Comparison of ENCODE assay signal across 19 cellular contexts in genomic region chr10:95798307-95798850, GRCh38. TPM values are rescaled to one million over a fixed set of nuclear protein-coding genes. Genes with fewer than 3 reads are reported as not detected.
DNase-seq lines count a peak whose midpoint lies in the region; ATAC-seq and TF ChIP-seq lines count a peak whose summit lies in the region.
"Had no signal": no experiment of that assay in that cellular context is flagged by ENCODE, and none has a peak within 500 bp of the region (broad histone marks: within the 10 kb centered on the region; RNA-seq: fewer than 3 reads in every experiment).

No MANE protein-coding gene starts in this region.

- H3K79me2 ChIP-seq in osteoblast (ENCODE audit: insufficient read depth, low read length), result no peaks in the 10 kb centered on the region

- H3K9me3 ChIP-seq in osteoblast (ENCODE audit: low read depth, low read length) (no peaks in the 10 kb centered on the region), upper lobe of left lung (no peaks in the 10 kb centered on the region)

- no peak for ATAC-seq in activated CD8-positive, alpha-beta memory T cell treated with anti-CD3 and anti-CD28 coated beads, Interleukin-2, amount 10 ng/mL, durations not matched to agents 7 days and 5 days
- ATAC-seq in upper lobe of left lung (ENCODE audit: low FRiP score in 2 of 2), result no peak
- ATAC-seq in HG03460 (IDR thresholded peaks at IDR 0.05; ENCODE audit: unreplicated experiment), result no peak
- ATAC-seq: HCT116 had no signal

- H3K9me3 Mint-ChIP-seq in activated CD8-positive, alpha-beta memory T cell treated with anti-CD3 and anti-CD28 coated beads, Interleukin-2, amount 10 ng/mL, durations not matched to agents 7 days and 5 days (ENCODE audit: low read depth), result peaks cover 4% of the 10 kb centered on the region
- peaks cover 16% of the 10 kb centered on the region for H3K9me3 Mint-ChIP-seq in dendritic cell treated with granulocyte-macrophage colony-stimulating factor and Interleukin-4, amounts not matched to agents 40 ng/mL and 50 ng/mL, for 4 days

- peak overlapping the region; percentile 67 for H3K27ac Mint-ChIP-seq in activated CD8-positive, alpha-beta memory T cell treated with anti-CD3 and anti-CD28 coated beads, Interleukin-2, amount 10 ng/mL, durations not matched to agents 7 days and 5 days
- peak overlapping the region; percentile 7 for H3K27ac Mint-ChIP-seq in dendritic cell treated with granulocyte-macrophage colony-stimulating factor and Interleukin-4, amounts not matched to agents 40 ng/mL and 50 ng/mL, for 4 days

- CTCF ChIA-PET in activated CD8-positive, alpha-beta memory T cell treated with anti-CD3 and anti-CD28 coated beads, Interleukin-2, amount 10 ng/mL, durations not matched to agents 7 days and 5 days (lab: Charles Lee), result interaction anchor here (2.9 to 4.2 kb wide), 2 partner anchors 33 to 104 kb away, joined by 12 to 31 read pairs; partner anchors contain the start of gene TCTN3
- CTCF ChIA-PET in GM10248 (lab: Yijun Ruan, JAX), result interaction anchor here (0.8 to 5.7 kb wide), 5 partner anchors 9 to 105 kb away, joined by 3 to 36 read pairs (median 4); partner anchors contain the start of gene TCTN3

- no peak overlapping the region for H2AFZ ChIP-seq in osteoblast (ENCODE audit: low read length)
- H2AFZ ChIP-seq: GM23248 had no signal

- H3K4me2 ChIP-seq in osteoblast (ENCODE audit: insufficient read depth, low read length), result no peak overlapping the region

- no peaks in the 10 kb centered on the region for H3K27me3 Mint-ChIP-seq in activated CD8-positive, alpha-beta memory T cell treated with anti-CD3 and anti-CD28 coated beads, Interleukin-2, amount 10 ng/mL, durations not matched to agents 7 days and 5 days
- no peaks in the 10 kb centered on the region for H3K27me3 Mint-ChIP-seq in dendritic cell treated with granulocyte-macrophage colony-stimulating factor and Interleukin-4, amounts not matched to agents 40 ng/mL and 50 ng/mL, for 4 days

- H3K4me1 ChIP-seq in osteoblast (ENCODE audit: insufficient read depth, low read length), result peaks cover 13% of the 10 kb centered on the region
- peaks cover 7 to 17% (median 12%) of the 10 kb centered on the region in 4 donors for H3K4me1 ChIP-seq in upper lobe of left lung

- H3K4me3 ChIP-seq in osteoblast (ENCODE audit: insufficient read depth, low read length) (no peak overlapping the region), upper lobe of left lung (no peak overlapping the region)
- H3K4me3 ChIP-seq: GM23248 had no signal

- intact Hi-C loops in dendritic cell treated with granulocyte-macrophage colony-stimulating factor and Interleukin-4, amounts not matched to agents 40 ng/mL and 50 ng/mL, for 4 days (cut with micrococcal nuclease), result no loop called here

- peaks cover 89% of the 10 kb centered on the region for H3K4me1 Mint-ChIP-seq in activated CD8-positive, alpha-beta memory T cell treated with anti-CD3 and anti-CD28 coated beads, Interleukin-2, amount 10 ng/mL, durations not matched to agents 7 days and 5 days
- H3K4me1 Mint-ChIP-seq in dendritic cell treated with granulocyte-macrophage colony-stimulating factor and Interleukin-4, amounts not matched to agents 40 ng/mL and 50 ng/mL, for 4 days (ENCODE audit: low read depth), result peaks cover 44% of the 10 kb centered on the region

- H3K4me3 Mint-ChIP-seq in activated CD8-positive, alpha-beta memory T cell treated with anti-CD3 and anti-CD28 coated beads, Interleukin-2, amount 10 ng/mL, durations not matched to agents 7 days and 5 days, result no peak overlapping the region
- H3K4me3 Mint-ChIP-seq in dendritic cell treated with granulocyte-macrophage colony-stimulating factor and Interleukin-4, amounts not matched to agents 40 ng/mL and 50 ng/mL, for 4 days, result no peak overlapping the region

- H3K27ac ChIP-seq in osteoblast (ENCODE audit: low read depth, low read length) (no peak overlapping the region), upper lobe of left lung (peak overlapping the region in 3 of 4 donors; percentile 1 to 31 (median 13))
- H3K27ac ChIP-seq: GM23248 had no signal

- no peak for TF ChIP-seq EP300 in upper lobe of left lung (IDR thresholded peaks at IDR 0.05)

- H3K27me3 ChIP-seq in osteoblast (ENCODE audit: insufficient read depth, low read length), result no peaks in the 10 kb centered on the region
- no peaks in the 10 kb centered on the region for H3K27me3 ChIP-seq in upper lobe of left lung

- TF ChIP-seq CTCF in osteoblast (IDR thresholded peaks at IDR 0.05; ENCODE audit: extremely low read depth, low read depth, low read length), result no peak
- no peak for TF ChIP-seq CTCF in upper lobe of left lung (IDR thresholded peaks at IDR 0.05)
- no peak for TF ChIP-seq CTCF in GM10248 (IDR thresholded peaks at IDR 0.05; ENCODE audit: control extremely low read depth, extremely low read depth, low read depth, missing control alignments)

- no peaks in the 10 kb centered on the region for H4K20me1 ChIP-seq in osteoblast (ENCODE audit: insufficient read depth, low read length)

- POLR2A ChIA-PET in GM10248 (lab: Yijun Ruan, JAX), result interaction anchor here (0.6 kb wide), 1 partner anchor 720 kb away, joined by 3 read pairs; no protein-coding TSS in a partner anchor

- H3K36me3 Mint-ChIP-seq in activated CD8-positive, alpha-beta memory T cell treated with anti-CD3 and anti-CD28 coated beads, Interleukin-2, amount 10 ng/mL, durations not matched to agents 7 days and 5 days, result peaks cover 79% of the 10 kb centered on the region
- peaks cover 44% of the 10 kb centered on the region for H3K36me3 Mint-ChIP-seq in dendritic cell treated with granulocyte-macrophage colony-stimulating factor and Interleukin-4, amounts not matched to agents 40 ng/mL and 50 ng/mL, for 4 days (ENCODE audit: low read depth)

- H3K36me3 ChIP-seq in osteoblast (ENCODE audit: insufficient read depth, low read length) (no peaks in the 10 kb centered on the region), upper lobe of left lung (no peaks in the 10 kb centered on the region)

- no peak for DNase-seq in activated CD8-positive, alpha-beta memory T cell treated with anti-CD3 and anti-CD28 coated beads, Interleukin-2, amount 10 ng/mL, durations not matched to agents 7 days and 5 days
- DNase-seq in activated CD8-positive, alpha-beta memory T cell treated with anti-CD3 and anti-CD28 coated beads, Interleukin-2, amount 50 U/mL, for 4 hours, result no peak
- peak; percentile 41 for DNase-seq in osteoblast (ENCODE audit: insufficient read length, low spot score, missing footprints)
- no peak for DNase-seq in upper lobe of left lung
- DNase-seq in globus pallidus (ENCODE audit: low spot score), result no peak
- DNase-seq in GM10248 (ENCODE audit: extremely low spot score), result no peak
- DNase-seq: 8988T; Calu3; GM23248; NCI-H1436 treated with DMSO at 0.1 percent for 48 hours; NCI-H2081; NCI-H2227 treated with DMSO at 0.1 percent for 48 hours; NCI-H526; NK-92 treated with Interleukin-12 subunit alpha and Interleukin-12 subunit beta, amount 100 ng/mL, for 24 hours; OCI-M1 had no signal

- no peak for TF ChIP-seq POLR2A in upper lobe of left lung (IDR thresholded peaks at IDR 0.05)

RNA-seq across cellular contexts. Expression of gene ENTPD1, which starts 42.4 kb away (rescaled TPM):
- total RNA-seq in activated CD8-positive, alpha-beta memory T cell treated with anti-CD3 and anti-CD28 coated beads, Interleukin-2, amount 10 ng/mL, durations not matched to agents 7 days and 5 days, result 100 to 1,000 TPM; 150 to 395 TPM
- total RNA-seq in osteoblast (7.6 and 10.6 TPM in 2 replicates), upper lobe of left lung (10 to 100 TPM; 18.0 to 45.4 (median 22.3) TPM)
- total RNA-seq: G401, GM23248 had no signal
